ENCODE assay signal across 10 cellular contexts in the genomic region with DNA sequence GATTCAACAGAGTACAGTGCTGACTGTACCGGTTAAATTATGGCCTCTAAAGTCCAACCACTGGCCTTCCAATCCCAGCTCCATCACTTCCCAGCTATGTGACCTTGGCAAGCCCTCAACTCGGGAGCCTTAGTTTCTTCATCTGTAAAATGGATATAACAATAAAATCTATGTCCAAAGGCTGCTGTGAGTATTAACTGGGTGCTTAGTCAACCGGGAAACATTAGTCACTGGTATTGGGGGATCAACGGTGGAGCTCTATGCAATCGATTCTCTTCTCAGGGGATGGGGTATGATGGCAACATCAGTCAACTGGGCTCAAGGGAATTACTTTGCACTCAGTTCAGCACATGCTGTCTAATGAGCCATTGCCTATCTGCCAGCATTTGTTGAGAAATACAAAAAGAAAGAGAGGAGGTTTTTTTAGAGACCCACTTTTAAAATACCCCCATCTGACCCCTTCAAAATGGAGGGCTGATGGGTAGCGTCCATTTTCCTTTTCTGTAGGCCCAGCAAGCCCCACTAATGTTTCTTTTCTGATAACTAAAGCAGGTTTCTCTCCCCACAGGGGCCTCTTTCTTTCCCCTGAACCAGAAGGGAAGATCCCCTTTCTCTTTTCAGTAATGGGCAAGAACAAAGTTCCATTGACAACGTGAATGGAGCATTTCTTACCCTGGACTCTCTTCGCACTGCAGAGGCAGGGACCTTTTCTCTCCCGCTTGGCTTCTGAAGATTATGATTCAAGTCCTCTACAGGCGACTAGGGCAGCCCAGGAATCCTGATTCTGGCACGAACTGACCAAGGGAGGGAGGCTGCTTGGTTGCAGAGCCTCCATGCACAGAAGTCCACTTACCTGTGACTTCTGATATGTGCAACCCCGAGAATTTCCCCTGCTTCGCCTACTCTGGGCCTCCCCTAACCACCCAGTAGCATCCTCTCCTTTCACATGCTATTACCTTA. TPM values are rescaled to one million over a fixed set of nuclear protein-coding genes. Genes with fewer than 3 reads are reported as not detected.
DNase-seq lines count a peak whose midpoint lies in the region; ATAC-seq lines count a peak whose summit lies in the region.
"Had no signal": no experiment of that assay in that cellular context is flagged by ENCODE, and none has a peak within 500 bp of the region (broad histone marks: within the 10 kb centered on the region; RNA-seq: fewer than 3 reads in every experiment).

No MANE protein-coding gene starts in this region.

- WGBS in trophoblast cell (ENCODE audit: extremely low coverage, insufficient coverage, insufficient read length) = no CpG with 5 or more reads among the region's 13 CpGs

- H3K27me3 Mint-ChIP-seq in T-helper 17 cell = no peaks in the 10 kb centered on the region

- H3K4me1 ChIP-seq in trophoblast cell (ENCODE audit: control insufficient read depth in 1 of 2, insufficient read depth in 2 of 2, low read length in 2 of 2) (peaks cover 10 to 13% of the 10 kb centered on the region in 2 experiments), SJCRH30 (peaks cover 6% of the 10 kb centered on the region)

- no peak overlapping the region for H2BK120ac ChIP-seq in trophoblast cell (ENCODE audit: insufficient read depth, low read length, poor library complexity)

- H3K4me2 ChIP-seq in trophoblast cell (ENCODE audit: low read length) = no peak overlapping the region

- no peak for DNase-seq in activated CD4-positive, CD25-positive, alpha-beta regulatory T cell treated with anti-CD3 and anti-CD28 coated beads, Interleukin-2, amount 50 U/mL, for 72 hours
- DNase-seq in T-helper 17 cell (no peak), trophoblast cell (no peak), 8988T (no peak), SJCRH30 (no peak)
- DNase-seq in activated effector memory CD4-positive, alpha-beta T cell treated with Interleukin-2 at 50 U/mL for 16 hours = no peak
- DNase-seq: NCI-H446 treated with DMSO at 0.1 percent for 48 hours had no signal

- H4K8ac ChIP-seq in trophoblast cell (ENCODE audit: low read depth, low read length) = peak overlapping the region; percentile 20

- no peak overlapping the region for H3K14ac ChIP-seq in trophoblast cell (ENCODE audit: low read length)

- no peaks in the 10 kb centered on the region for H3K79me2 ChIP-seq in trophoblast cell (ENCODE audit: control insufficient read depth, insufficient read depth, low read length, poor library complexity)

- peaks cover 55% of the 10 kb centered on the region for H3K4me1 Mint-ChIP-seq in T-helper 17 cell

- H3K36me3 ChIP-seq in trophoblast cell (ENCODE audit: control insufficient read depth in 1 of 2, insufficient read depth in 2 of 2, low read length in 2 of 2) = no peaks in the 10 kb centered on the region
- H3K36me3 ChIP-seq in SJCRH30 = no peaks in the 10 kb centered on the region

- H3K4ac ChIP-seq in trophoblast cell (ENCODE audit: low read depth, low read length) = no peak overlapping the region

- H3K27ac Mint-ChIP-seq in T-helper 17 cell = peak overlapping the region; percentile 92

- H3K4me3 ChIP-seq in trophoblast cell (ENCODE audit: low read depth, low read length) (no peak overlapping the region), SJCRH30 (no peak overlapping the region)

- no peak overlapping the region for H3K18ac ChIP-seq in trophoblast cell (ENCODE audit: low read length)

- H3K79me1 ChIP-seq in trophoblast cell (ENCODE audit: low read length) = peaks cover 15% of the 10 kb centered on the region

- H4K91ac ChIP-seq in trophoblast cell (ENCODE audit: low read depth, low read length) = no peak overlapping the region

- H3K27ac ChIP-seq in trophoblast cell (ENCODE audit: low read depth, low read length) = no peak overlapping the region
- H3K27ac ChIP-seq in SJCRH30 = no peak overlapping the region
- H3K27ac ChIP-seq: 22Rv1 had no signal

- no peak overlapping the region for H3K23ac ChIP-seq in trophoblast cell (ENCODE audit: low read length)

- H2AFZ ChIP-seq in trophoblast cell (ENCODE audit: insufficient read depth, low read length, poor library complexity) = no peak overlapping the region

- no peak overlapping the region for H2AK5ac ChIP-seq in trophoblast cell (ENCODE audit: low read length)

- no peak overlapping the region for H3K9ac ChIP-seq in trophoblast cell (ENCODE audit: low read length)

- H3K4me3 Mint-ChIP-seq in T-helper 17 cell = peak overlapping the region; percentile 81

- ATAC-seq in activated CD4-positive, CD25-positive, alpha-beta regulatory T cell treated with anti-CD3 and anti-CD28 coated beads, Interleukin-2, amount 50 U/mL, for 24 hours = peak; percentile 36 to 42
- peak; percentile 26 for ATAC-seq in GM21825 (IDR thresholded peaks at IDR 0.05; ENCODE audit: unreplicated experiment)
- peak; percentile 29 for ATAC-seq in T-helper 17 cell

- H3K27me3 ChIP-seq in trophoblast cell (ENCODE audit: insufficient read depth, low read length) (no peaks in the 10 kb centered on the region), SJCRH30 (no peaks in the 10 kb centered on the region)

- no peak overlapping the region for H2BK12ac ChIP-seq in trophoblast cell (ENCODE audit: low read length)

- no peak overlapping the region for H4K12ac ChIP-seq in trophoblast cell (ENCODE audit: low read depth, low read length)

- H3K9me3 ChIP-seq in T-helper 17 cell (ENCODE audit: control insufficient read depth, low read length, poor library complexity, severe bottlenecking) (no peaks in the 10 kb centered on the region), trophoblast cell (ENCODE audit: insufficient read depth, low read depth, low read length) (no peaks in the 10 kb centered on the region), SJCRH30 (replicated peaks) (no peaks in the 10 kb centered on the region)

- H2BK5ac ChIP-seq in trophoblast cell (ENCODE audit: low read depth, low read length, poor library complexity) = no peak overlapping the region

- H3K36me3 Mint-ChIP-seq in T-helper 17 cell (ENCODE audit: low read depth) = no peaks in the 10 kb centered on the region

RNA-seq across cellular contexts. Expression of a gene that starts 8.7 kb away (rescaled TPM):
- total RNA-seq in T-helper 17 cell = 10 to 100 TPM; 66.6 to 68.3 TPM
- polyA plus RNA-seq in trophoblast cell (2013) = 95.7 and 100 TPM in 2 replicates
- total RNA-seq in SJCRH30 (2014; rRNA removed; shearing (Covaris generic)) = 76.0 and 89.9 TPM in 2 replicates
